In the genomic region with DNA sequence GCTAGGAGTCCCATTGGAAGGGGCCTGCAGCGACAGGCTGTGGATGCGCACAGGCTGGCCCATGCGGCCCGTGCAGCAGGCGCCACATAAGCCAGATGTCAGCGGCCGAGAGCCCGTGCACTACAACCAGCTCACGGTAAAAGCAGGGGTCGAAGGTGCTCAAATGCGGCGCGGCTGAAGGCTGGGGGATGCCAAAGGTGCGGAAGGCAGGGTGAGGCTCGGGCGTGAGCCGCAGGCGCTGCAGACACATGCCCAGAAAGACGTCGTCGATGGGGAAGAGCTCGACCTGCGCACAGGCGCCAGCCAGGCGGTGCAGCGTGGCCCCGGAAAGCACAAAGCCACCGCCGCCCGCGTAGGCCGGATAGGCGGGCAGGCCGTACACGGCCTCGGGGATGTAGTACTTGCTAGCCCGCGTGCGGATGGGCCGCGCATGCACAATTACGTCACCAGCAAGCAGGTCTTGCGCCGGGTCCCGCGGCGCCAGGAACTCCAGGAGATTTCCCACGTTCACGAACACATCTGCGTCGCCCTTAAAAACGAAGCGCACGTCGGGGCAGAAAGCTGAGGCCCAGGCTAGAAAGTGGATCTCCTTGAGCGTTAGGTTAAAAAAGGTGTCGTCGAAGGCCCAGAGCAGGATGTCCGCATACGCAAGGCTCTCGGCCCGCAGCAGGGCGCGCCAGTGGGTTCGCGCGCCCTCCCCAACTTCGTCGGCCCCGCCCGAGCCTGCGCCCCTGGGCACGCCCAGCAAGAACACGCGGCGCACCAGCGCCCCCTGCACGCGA, we compare ENCODE assay signal across 7 cellular contexts. TPM values are rescaled to one million over a fixed set of nuclear protein-coding genes. Genes with fewer than 3 reads are reported as not detected.
DNase-seq lines count a peak whose midpoint lies in the region; ATAC-seq and TF ChIP-seq lines count a peak whose summit lies in the region.

No MANE protein-coding gene starts in this region.

- H3K4me3 ChIP-seq in gastroesophageal sphincter (peak overlapping the region in 1 of 2 donors; percentile 80), brain microvascular endothelial cell (ENCODE audit: low read depth, low read length) (no peak overlapping the region)

- peak overlapping the region; percentile 87 for H3K27ac ChIP-seq in RWPE1
- H3K27ac ChIP-seq in gastroesophageal sphincter, result peak overlapping the region in 3 of 4 donors; percentile 92 to 95 (median 93)
- no peak overlapping the region for H3K27ac ChIP-seq in brain microvascular endothelial cell

- 69 to 80% methylated on average over 3 to 15 of the region's 79 CpGs for WGBS in gastroesophageal sphincter (ENCODE audit: low coverage in 1 of 2), 2 donors

- H3K9me3 ChIP-seq in gastroesophageal sphincter, result no peaks in the 10 kb centered on the region

- no peak for TF ChIP-seq POLR2A in gastroesophageal sphincter (IDR thresholded peaks at IDR 0.05)

- H3K4me1 ChIP-seq in gastroesophageal sphincter, result peaks cover 0 to 34% (median 10%) of the 10 kb centered on the region in 3 donors

- CTCF ChIA-PET in RWPE1 (lab: Yijun Ruan, JAX), result interaction anchor here (0.6 to 1.1 kb wide), 3 partner anchors 14 to 172 kb away, joined by 3 read pairs; no protein-coding TSS in a partner anchor

- DNase-seq in RWPE1 (ENCODE audit: low spot score), result no peak
- DNase-seq in retina, result peak; percentile 71
- DNase-seq in central memory CD4-positive, alpha-beta T cell, result no peak
- DNase-seq in brain microvascular endothelial cell, result no peak
- no peak for DNase-seq in NCI-H446 (lab: John Stamatoyannopoulos, UW)

- TF ChIP-seq CTCF in GM12872 (IDR thresholded peaks at IDR 0.05; ENCODE audit: insufficient read depth, low read depth, low read length) (0 out of 3 replicates have a peak, but pooled peaks have one; percentile 18), RWPE1 (conservative IDR thresholded peaks at IDR 0.05; ENCODE audit: low read depth) (no peak), gastroesophageal sphincter (IDR thresholded peaks at IDR 0.05) (no peak), brain microvascular endothelial cell (IDR thresholded peaks at IDR 0.05; ENCODE audit: low read depth, low read length, missing control alignments) (no peak)

- in situ Hi-C loops in brain microvascular endothelial cell (cut with HindIII; ENCODE audit: low pct_ligation_motif_present, low sequenced_read_pairs), result no loop called here

- TF ChIP-seq EP300 in gastroesophageal sphincter (IDR thresholded peaks at IDR 0.05), result no peak

- no peak for ATAC-seq in gastroesophageal sphincter

- H3K36me3 ChIP-seq in gastroesophageal sphincter, result peaks cover 0 to 52% of the 10 kb centered on the region in 2 donors
- H3K36me3 ChIP-seq in brain microvascular endothelial cell (replicated peaks), result peaks cover 23% of the 10 kb centered on the region

- H3K27me3 ChIP-seq in gastroesophageal sphincter (no peaks in the 10 kb centered on the region), brain microvascular endothelial cell (replicated peaks) (no peaks in the 10 kb centered on the region)

- POLR2A ChIA-PET in RWPE1 (lab: Yijun Ruan, JAX; ENCODE audit: low non-redundant PET), result no interaction called here

RNA-seq across cellular contexts. Expression of a gene that starts 1.3 kb away (rescaled TPM):
- 10 to 100 TPM; 16.3 to 33.6 (median 23.1) TPM for total RNA-seq in gastroesophageal sphincter

RNA-seq across cellular contexts. Expression of a gene that starts 10.2 kb away (rescaled TPM):
- total RNA-seq in gastroesophageal sphincter, result 10 to 100 TPM; 26.1 to 39.7 (median 28.9) TPM

RNA-seq across cellular contexts. Expression of a gene that starts 10.3 kb away (rescaled TPM):
- 10 to 100 TPM in 3 of 4 donors, 1 to 10 TPM in 1; 6.9 to 18.8 (median 14.2) TPM for total RNA-seq in gastroesophageal sphincter

RNA-seq across cellular contexts. Expression of a gene that starts 15.1 kb away (rescaled TPM):
- total RNA-seq in gastroesophageal sphincter, result 100 to 1,000 TPM in 1 of 4 donors, 10 to 100 TPM in 2, 1 to 10 TPM in 1; 7.7 to 110 (median 59.4) TPM

RNA-seq across cellular contexts. Expression of a gene that starts 20.9 kb away (rescaled TPM):
- total RNA-seq in gastroesophageal sphincter, result 10 to 100 TPM; 23.0 to 78.9 (median 49.9) TPM
